ENCODE assay signal across 8 cellular contexts in genomic region chr2:196639180-196640030, GRCh38. TPM values are rescaled to one million over a fixed set of nuclear protein-coding genes. Genes with fewer than 3 reads are reported as not detected.
A peak's percentile ranks its signal among the peaks of the same experiment; 100 is the strongest.
DNase-seq lines count a peak whose midpoint lies in the region; ATAC-seq and TF ChIP-seq lines count a peak whose summit lies in the region.

Gene CCDC150, plus strand, starts transcription at chr2:196639715. Its CDS starts 52 bp downstream, at chr2:196639767.

- peak within 1 kb of the TSS; percentile 84 to 92 (median 88) for H3K4me3 Mint-ChIP-seq in immature natural killer cell

- peaks cover 0 to 2% (median 0%) of the 10 kb centered on the region in 3 donors for H3K27me3 Mint-ChIP-seq in immature natural killer cell (ENCODE audit: low read depth in 3 of 3)

- no peaks in the 10 kb centered on the region for H3K9me3 Mint-ChIP-seq in immature natural killer cell

- peak; percentile 100 for ATAC-seq in GM18909 (IDR thresholded peaks at IDR 0.05; ENCODE audit: poor library complexity, unreplicated experiment)
- ATAC-seq in HG03159 (IDR thresholded peaks at IDR 0.05; ENCODE audit: unreplicated experiment), result peak; percentile 100

- H3K4me3 ChIP-seq in AG09309 (ENCODE audit: control insufficient read depth, low read depth, low read length) (peak within 1 kb of the TSS; percentile 79), WI38 (ENCODE audit: low read depth, low read length) (peak within 1 kb of the TSS; percentile 85), cardiac fibroblast (replicated peaks in 1 of 2; ENCODE audit: low read depth in 2 of 2, low read length in 2 of 2) (peak within 1 kb of the TSS; percentile 71 to 77)

- TF ChIP-seq CTCF in AG09309 (IDR thresholded peaks at IDR 0.05; ENCODE audit: control insufficient read depth, insufficient read depth, low read depth, low read length, missing control alignments), result peak; percentile 34
- TF ChIP-seq CTCF in WI38 (IDR thresholded peaks at IDR 0.05; ENCODE audit: low read depth, low read length), result no peak
- peak; percentile 25 for TF ChIP-seq CTCF in cardiac fibroblast (IDR thresholded peaks at IDR 0.05; ENCODE audit: low read depth, low read length)

- peaks cover 19 to 31% of the 10 kb centered on the region in 2 donors for H3K4me1 Mint-ChIP-seq in immature natural killer cell

- DNase-seq in AG09309 (ENCODE audit: low read depth) (peak; percentile 67), NCI-H2227 treated with DMSO at 0.1 percent for 48 hours (lab: John Stamatoyannopoulos, UW) (peak; percentile 97), cardiac fibroblast (ENCODE audit: low read depth in 2 of 2) (peak; percentile 94 to 95), immature natural killer cell (peak; percentile 87 to 90 (median 89)), smooth muscle cell of the brain vasculature (ENCODE audit: low read depth, low spot score) (peak; percentile 86)

- peak within 1 kb of the TSS in 5 of 6 donors; percentile 18 to 65 (median 43) for H3K27ac Mint-ChIP-seq in immature natural killer cell

- H3K36me3 Mint-ChIP-seq in immature natural killer cell, result no peaks in the 10 kb centered on the region

RNA-seq across cellular contexts. Expression of gene CCDC150, which starts in this region (rescaled TPM):
- not detected for polyA plus RNA-seq in immature natural killer cell

Comparison
In these comparisons a context has a peak if more than half of its experiments do, and no peak if none do; other contexts are left out.
1. Peak in every context shown above with its lines: DNase-seq, ATAC-seq and H3K4me3 ChIP-seq.
2. Peak in DNase-seq in immature natural killer cell; RNA of the gene not detected or under 1 TPM.